In genomic region chr2:171999604-172000469, GRCh38 we compare ENCODE assay signal across 1 cellular context.
TF ChIP-seq lines count a peak whose summit lies in the region.

TSS of gene METAP1D (plus strand) at chr2:171999953. CDS start at chr2:171999970, 17 bp downstream.

TF ChIP-seq in HCT116, 20 proteins besides CTCF, POLR2A, EP300 and RAD21 (continued from another document):
- TF ChIP-seq REST (IDR thresholded peaks at IDR 0.05; ENCODE audit: low read depth) = no peak
- TF ChIP-seq EZH2 (IDR thresholded peaks at IDR 0.05) = no peak
- TF ChIP-seq YY1 (IDR thresholded peaks at IDR 0.05; ENCODE audit: extremely low read depth, insufficient replicate concordance, low read depth, low read length) = peak; percentile 98
- TF ChIP-seq FOSL1 (IDR thresholded peaks at IDR 0.05; ENCODE audit: low read depth) = no peak
- TF ChIP-seq SIN3A (IDR thresholded peaks at IDR 0.05; ENCODE audit: low read depth) = peak; percentile 100
- TF ChIP-seq, protein P1, sequence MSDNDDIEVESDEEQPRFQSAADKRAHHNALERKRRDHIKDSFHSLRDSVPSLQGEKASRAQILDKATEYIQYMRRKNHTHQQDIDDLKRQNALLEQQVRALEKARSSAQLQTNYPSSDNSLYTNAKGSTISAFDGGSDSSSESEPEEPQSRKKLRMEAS (IDR thresholded peaks at IDR 0.05) = peak; percentile 100
- no peak; the same call in 1 of the 2 replicates for TF ChIP-seq SRF (IDR thresholded peaks at IDR 0.05; ENCODE audit: low read depth)
